ENCODE assay signal across 1 cellular context in the genomic region with DNA sequence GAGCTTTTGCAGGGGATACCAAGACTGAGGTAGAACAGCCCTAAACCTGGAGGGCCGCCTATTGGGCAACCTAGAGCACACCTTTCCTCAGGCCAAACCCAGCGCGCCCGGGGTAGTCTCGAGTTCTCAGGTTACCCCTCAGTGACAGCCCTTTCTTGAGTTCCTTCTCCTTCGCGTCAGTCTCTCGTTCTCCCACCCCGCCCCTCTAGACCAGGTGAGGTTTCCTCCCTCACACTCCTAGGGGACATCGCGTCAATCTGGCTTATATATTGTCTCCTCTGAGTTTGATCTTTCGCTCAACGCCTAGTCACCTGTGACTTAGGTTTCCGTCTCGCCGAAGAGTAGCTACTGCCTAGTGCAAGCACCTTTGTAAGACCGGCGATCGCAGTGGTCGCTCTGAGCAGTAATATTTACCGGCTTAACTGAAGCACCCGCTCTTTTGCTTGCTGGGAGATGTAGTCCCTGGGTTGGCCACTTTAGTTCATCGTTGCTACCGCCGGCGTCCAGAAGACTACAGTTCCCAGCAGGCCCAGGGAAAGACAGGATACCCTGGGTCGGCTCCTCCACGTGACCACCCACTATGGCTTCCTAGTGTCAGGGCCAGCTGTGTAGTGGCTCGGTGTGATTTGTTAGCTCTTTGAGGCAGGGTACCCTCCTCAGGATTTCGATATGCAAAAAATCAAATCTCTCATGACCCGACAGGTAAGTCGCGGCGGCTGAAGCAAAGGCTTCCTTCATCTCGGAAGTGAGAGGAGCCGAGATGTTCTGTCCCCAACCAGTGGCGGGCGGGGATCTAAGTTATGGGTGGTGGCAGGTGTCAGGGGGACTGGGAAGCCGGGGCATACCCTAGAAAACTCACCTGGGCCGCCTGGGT.
TF ChIP-seq lines count a peak whose summit lies in the region.

A gene with protein sequence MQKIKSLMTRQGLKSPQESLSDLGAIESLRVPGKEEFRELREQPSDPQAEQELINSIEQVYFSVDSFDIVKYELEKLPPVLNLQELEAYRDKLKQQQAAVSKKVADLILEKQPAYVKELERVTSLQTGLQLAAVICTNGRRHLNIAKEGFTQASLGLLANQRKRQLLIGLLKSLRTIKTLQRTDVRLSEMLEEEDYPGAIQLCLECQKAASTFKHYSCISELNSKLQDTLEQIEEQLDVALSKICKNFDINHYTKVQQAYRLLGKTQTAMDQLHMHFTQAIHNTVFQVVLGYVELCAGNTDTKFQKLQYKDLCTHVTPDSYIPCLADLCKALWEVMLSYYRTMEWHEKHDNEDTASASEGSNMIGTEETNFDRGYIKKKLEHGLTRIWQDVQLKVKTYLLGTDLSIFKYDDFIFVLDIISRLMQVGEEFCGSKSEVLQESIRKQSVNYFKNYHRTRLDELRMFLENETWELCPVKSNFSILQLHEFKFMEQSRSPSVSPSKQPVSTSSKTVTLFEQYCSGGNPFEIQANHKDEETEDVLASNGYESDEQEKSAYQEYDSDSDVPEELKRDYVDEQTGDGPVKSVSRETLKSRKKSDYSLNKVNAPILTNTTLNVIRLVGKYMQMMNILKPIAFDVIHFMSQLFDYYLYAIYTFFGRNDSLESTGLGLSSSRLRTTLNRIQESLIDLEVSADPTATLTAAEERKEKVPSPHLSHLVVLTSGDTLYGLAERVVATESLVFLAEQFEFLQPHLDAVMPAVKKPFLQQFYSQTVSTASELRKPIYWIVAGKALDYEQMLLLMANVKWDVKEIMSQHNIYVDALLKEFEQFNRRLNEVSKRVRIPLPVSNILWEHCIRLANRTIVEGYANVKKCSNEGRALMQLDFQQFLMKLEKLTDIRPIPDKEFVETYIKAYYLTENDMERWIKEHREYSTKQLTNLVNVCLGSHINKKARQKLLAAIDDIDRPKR (plus strand): TSS at position 568 of the 874 bp plus-strand sequence. CDS start 102 bp downstream, at position 670.

TF ChIP-seq in GM12878, 131 proteins besides CTCF, POLR2A, EP300 and RAD21 (continued from another document and continues in another):
- TF ChIP-seq, protein P1, sequence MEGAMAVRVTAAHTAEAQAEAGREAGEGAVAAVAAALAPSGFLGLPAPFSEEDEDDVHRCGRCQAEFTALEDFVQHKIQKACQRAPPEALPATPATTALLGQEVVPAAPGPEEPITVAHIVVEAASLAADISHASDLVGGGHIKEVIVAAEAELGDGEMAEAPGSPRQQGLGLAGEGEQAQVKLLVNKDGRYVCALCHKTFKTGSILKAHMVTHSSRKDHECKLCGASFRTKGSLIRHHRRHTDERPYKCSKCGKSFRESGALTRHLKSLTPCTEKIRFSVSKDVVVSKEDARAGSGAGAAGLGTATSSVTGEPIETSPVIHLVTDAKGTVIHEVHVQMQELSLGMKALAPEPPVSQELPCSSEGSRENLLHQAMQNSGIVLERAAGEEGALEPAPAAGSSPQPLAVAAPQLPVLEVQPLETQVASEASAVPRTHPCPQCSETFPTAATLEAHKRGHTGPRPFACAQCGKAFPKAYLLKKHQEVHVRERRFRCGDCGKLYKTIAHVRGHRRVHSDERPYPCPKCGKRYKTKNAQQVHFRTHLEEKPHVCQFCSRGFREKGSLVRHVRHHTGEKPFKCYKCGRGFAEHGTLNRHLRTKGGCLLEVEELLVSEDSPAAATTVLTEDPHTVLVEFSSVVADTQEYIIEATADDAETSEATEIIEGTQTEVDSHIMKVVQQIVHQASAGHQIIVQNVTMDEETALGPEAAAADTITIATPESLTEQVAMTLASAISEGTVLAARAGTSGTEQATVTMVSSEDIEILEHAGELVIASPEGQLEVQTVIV (IDR thresholded peaks at IDR 0.05; ENCODE audit: borderline replicate concordance, partially characterized antibody) = no peak
- TF ChIP-seq, protein P2, sequence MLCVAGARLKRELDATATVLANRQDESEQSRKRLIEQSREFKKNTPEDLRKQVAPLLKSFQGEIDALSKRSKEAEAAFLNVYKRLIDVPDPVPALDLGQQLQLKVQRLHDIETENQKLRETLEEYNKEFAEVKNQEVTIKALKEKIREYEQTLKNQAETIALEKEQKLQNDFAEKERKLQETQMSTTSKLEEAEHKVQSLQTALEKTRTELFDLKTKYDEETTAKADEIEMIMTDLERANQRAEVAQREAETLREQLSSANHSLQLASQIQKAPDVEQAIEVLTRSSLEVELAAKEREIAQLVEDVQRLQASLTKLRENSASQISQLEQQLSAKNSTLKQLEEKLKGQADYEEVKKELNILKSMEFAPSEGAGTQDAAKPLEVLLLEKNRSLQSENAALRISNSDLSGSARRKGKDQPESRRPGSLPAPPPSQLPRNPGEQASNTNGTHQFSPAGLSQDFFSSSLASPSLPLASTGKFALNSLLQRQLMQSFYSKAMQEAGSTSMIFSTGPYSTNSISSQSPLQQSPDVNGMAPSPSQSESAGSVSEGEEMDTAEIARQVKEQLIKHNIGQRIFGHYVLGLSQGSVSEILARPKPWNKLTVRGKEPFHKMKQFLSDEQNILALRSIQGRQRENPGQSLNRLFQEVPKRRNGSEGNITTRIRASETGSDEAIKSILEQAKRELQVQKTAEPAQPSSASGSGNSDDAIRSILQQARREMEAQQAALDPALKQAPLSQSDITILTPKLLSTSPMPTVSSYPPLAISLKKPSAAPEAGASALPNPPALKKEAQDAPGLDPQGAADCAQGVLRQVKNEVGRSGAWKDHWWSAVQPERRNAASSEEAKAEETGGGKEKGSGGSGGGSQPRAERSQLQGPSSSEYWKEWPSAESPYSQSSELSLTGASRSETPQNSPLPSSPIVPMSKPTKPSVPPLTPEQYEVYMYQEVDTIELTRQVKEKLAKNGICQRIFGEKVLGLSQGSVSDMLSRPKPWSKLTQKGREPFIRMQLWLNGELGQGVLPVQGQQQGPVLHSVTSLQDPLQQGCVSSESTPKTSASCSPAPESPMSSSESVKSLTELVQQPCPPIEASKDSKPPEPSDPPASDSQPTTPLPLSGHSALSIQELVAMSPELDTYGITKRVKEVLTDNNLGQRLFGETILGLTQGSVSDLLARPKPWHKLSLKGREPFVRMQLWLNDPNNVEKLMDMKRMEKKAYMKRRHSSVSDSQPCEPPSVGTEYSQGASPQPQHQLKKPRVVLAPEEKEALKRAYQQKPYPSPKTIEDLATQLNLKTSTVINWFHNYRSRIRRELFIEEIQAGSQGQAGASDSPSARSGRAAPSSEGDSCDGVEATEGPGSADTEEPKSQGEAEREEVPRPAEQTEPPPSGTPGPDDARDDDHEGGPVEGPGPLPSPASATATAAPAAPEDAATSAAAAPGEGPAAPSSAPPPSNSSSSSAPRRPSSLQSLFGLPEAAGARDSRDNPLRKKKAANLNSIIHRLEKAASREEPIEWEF (IDR thresholded peaks at IDR 0.05; ENCODE audit: insufficient replicate concordance, low read depth, low read length) = no peak
- peak; percentile 97 for TF ChIP-seq SIX5 (IDR thresholded peaks at IDR 0.05; ENCODE audit: low read depth, low read length, severe bottlenecking)
- no peak for TF ChIP-seq ZBED1 (IDR thresholded peaks at IDR 0.05; ENCODE audit: borderline replicate concordance)
- TF ChIP-seq EGR1 (IDR thresholded peaks at IDR 0.05; ENCODE audit: borderline replicate concordance in 1 of 2, low read depth in 2 of 2, low read length in 2 of 2) = no peak
- TF ChIP-seq, protein P3, sequence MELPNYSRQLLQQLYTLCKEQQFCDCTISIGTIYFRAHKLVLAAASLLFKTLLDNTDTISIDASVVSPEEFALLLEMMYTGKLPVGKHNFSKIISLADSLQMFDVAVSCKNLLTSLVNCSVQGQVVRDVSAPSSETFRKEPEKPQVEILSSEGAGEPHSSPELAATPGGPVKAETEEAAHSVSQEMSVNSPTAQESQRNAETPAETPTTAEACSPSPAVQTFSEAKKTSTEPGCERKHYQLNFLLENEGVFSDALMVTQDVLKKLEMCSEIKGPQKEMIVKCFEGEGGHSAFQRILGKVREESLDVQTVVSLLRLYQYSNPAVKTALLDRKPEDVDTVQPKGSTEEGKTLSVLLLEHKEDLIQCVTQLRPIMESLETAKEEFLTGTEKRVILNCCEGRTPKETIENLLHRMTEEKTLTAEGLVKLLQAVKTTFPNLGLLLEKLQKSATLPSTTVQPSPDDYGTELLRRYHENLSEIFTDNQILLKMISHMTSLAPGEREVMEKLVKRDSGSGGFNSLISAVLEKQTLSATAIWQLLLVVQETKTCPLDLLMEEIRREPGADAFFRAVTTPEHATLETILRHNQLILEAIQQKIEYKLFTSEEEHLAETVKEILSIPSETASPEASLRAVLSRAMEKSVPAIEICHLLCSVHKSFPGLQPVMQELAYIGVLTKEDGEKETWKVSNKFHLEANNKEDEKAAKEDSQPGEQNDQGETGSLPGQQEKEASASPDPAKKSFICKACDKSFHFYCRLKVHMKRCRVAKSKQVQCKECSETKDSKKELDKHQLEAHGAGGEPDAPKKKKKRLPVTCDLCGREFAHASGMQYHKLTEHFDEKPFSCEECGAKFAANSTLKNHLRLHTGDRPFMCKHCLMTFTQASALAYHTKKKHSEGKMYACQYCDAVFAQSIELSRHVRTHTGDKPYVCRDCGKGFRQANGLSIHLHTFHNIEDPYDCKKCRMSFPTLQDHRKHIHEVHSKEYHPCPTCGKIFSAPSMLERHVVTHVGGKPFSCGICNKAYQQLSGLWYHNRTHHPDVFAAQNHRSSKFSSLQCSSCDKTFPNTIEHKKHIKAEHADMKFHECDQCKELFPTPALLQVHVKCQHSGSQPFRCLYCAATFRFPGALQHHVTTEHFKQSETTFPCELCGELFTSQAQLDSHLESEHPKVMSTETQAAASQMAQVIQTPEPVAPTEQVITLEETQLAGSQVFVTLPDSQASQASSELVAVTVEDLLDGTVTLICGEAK (IDR thresholded peaks at IDR 0.05; ENCODE audit: borderline replicate concordance) = peak; percentile 75; the same call in 1 of the 2 replicates
- TF ChIP-seq, protein P4, sequence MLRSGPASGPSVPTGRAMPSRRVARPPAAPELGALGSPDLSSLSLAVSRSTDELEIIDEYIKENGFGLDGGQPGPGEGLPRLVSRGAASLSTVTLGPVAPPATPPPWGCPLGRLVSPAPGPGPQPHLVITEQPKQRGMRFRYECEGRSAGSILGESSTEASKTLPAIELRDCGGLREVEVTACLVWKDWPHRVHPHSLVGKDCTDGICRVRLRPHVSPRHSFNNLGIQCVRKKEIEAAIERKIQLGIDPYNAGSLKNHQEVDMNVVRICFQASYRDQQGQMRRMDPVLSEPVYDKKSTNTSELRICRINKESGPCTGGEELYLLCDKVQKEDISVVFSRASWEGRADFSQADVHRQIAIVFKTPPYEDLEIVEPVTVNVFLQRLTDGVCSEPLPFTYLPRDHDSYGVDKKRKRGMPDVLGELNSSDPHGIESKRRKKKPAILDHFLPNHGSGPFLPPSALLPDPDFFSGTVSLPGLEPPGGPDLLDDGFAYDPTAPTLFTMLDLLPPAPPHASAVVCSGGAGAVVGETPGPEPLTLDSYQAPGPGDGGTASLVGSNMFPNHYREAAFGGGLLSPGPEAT (IDR thresholded peaks at IDR 0.05; ENCODE audit: low read depth) = peak; percentile 100
- TF ChIP-seq ESRRA (IDR thresholded peaks at IDR 0.05; ENCODE audit: low read length) = 0 out of 2 replicates have a peak, but pooled peaks have one; percentile 16
- TF ChIP-seq YBX1 (IDR thresholded peaks at IDR 0.05) = no peak
- TF ChIP-seq ETV6 (conservative IDR thresholded peaks at IDR 0.05 in 1 of 2, IDR thresholded peaks at IDR 0.05 in 1 of 2; ENCODE audit: borderline replicate concordance in 1 of 2, low read depth in 1 of 2) = no peak
- TF ChIP-seq PML (IDR thresholded peaks at IDR 0.05; ENCODE audit: low read length) = no peak
- peak; percentile 89 for TF ChIP-seq MXI1 (IDR thresholded peaks at IDR 0.05; ENCODE audit: low read depth, low read length)
- TF ChIP-seq HDAC2 (IDR thresholded peaks at IDR 0.05) = 0 out of 2 replicates have a peak, but pooled peaks have one; percentile 69
- TF ChIP-seq PAX5 (IDR thresholded peaks at IDR 0.05; ENCODE audit: borderline replicate concordance, low read depth, low read length) = 0 out of 2 replicates have a peak, but pooled peaks have one; percentile 13
- TF ChIP-seq EED (IDR thresholded peaks at IDR 0.05; ENCODE audit: low read depth) = no peak
- TF ChIP-seq RELA (IDR thresholded peaks at IDR 0.05; ENCODE audit: borderline replicate concordance, partially characterized antibody) = peak; percentile 94
- TF ChIP-seq, protein P5, sequence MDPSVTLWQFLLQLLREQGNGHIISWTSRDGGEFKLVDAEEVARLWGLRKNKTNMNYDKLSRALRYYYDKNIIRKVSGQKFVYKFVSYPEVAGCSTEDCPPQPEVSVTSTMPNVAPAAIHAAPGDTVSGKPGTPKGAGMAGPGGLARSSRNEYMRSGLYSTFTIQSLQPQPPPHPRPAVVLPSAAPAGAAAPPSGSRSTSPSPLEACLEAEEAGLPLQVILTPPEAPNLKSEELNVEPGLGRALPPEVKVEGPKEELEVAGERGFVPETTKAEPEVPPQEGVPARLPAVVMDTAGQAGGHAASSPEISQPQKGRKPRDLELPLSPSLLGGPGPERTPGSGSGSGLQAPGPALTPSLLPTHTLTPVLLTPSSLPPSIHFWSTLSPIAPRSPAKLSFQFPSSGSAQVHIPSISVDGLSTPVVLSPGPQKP (IDR thresholded peaks at IDR 0.05; ENCODE audit: low read depth, low read length) = peak; percentile 8; the same call in 1 of the 2 replicates
- no peak for TF ChIP-seq FOXK2 (IDR thresholded peaks at IDR 0.05)
- TF ChIP-seq ASH2L (IDR thresholded peaks at IDR 0.05; ENCODE audit: borderline replicate concordance, low read depth) = no peak
- TF ChIP-seq IRF4 (IDR thresholded peaks at IDR 0.05; ENCODE audit: low read depth, low read length) = no peak
- no peak for TF ChIP-seq POLR2AphosphoS2 (IDR thresholded peaks at IDR 0.05; ENCODE audit: low read depth, low read length)
- TF ChIP-seq, protein P6, sequence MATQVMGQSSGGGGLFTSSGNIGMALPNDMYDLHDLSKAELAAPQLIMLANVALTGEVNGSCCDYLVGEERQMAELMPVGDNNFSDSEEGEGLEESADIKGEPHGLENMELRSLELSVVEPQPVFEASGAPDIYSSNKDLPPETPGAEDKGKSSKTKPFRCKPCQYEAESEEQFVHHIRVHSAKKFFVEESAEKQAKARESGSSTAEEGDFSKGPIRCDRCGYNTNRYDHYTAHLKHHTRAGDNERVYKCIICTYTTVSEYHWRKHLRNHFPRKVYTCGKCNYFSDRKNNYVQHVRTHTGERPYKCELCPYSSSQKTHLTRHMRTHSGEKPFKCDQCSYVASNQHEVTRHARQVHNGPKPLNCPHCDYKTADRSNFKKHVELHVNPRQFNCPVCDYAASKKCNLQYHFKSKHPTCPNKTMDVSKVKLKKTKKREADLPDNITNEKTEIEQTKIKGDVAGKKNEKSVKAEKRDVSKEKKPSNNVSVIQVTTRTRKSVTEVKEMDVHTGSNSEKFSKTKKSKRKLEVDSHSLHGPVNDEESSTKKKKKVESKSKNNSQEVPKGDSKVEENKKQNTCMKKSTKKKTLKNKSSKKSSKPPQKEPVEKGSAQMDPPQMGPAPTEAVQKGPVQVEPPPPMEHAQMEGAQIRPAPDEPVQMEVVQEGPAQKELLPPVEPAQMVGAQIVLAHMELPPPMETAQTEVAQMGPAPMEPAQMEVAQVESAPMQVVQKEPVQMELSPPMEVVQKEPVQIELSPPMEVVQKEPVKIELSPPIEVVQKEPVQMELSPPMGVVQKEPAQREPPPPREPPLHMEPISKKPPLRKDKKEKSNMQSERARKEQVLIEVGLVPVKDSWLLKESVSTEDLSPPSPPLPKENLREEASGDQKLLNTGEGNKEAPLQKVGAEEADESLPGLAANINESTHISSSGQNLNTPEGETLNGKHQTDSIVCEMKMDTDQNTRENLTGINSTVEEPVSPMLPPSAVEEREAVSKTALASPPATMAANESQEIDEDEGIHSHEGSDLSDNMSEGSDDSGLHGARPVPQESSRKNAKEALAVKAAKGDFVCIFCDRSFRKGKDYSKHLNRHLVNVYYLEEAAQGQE (IDR thresholded peaks at IDR 0.05; ENCODE audit: low read depth, low read length) = 0 out of 2 replicates have a peak, but pooled peaks have one; percentile 36
- TF ChIP-seq, protein P7, sequence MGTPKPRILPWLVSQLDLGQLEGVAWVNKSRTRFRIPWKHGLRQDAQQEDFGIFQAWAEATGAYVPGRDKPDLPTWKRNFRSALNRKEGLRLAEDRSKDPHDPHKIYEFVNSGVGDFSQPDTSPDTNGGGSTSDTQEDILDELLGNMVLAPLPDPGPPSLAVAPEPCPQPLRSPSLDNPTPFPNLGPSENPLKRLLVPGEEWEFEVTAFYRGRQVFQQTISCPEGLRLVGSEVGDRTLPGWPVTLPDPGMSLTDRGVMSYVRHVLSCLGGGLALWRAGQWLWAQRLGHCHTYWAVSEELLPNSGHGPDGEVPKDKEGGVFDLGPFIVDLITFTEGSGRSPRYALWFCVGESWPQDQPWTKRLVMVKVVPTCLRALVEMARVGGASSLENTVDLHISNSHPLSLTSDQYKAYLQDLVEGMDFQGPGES (IDR thresholded peaks at IDR 0.05) = 0 out of 2 replicates have a peak, but pooled peaks have one; percentile 28
